In genomic region chr2:144254342-144255235, GRCh38 we compare ENCODE assay signal across 27 cellular contexts.
"Had no signal": no experiment of that assay in that cellular context is flagged by ENCODE, and none has a peak within 500 bp of the region (broad histone marks: within the 10 kb centered on the region; RNA-seq: fewer than 3 reads in every experiment).

No MANE protein-coding gene starts in this region.

- H3K4me1 ChIP-seq: esophagus muscularis mucosa, foreskin keratinocyte, gastroesophageal sphincter, prostate gland, right atrium auricular region, sigmoid colon, suprapubic skin, vagina had no signal

- FAIRE-seq: islet of Langerhans had no signal

- H3K9me3 ChIP-seq: prostate gland had no signal

- DNase-seq: cortex of kidney; effector memory CD8-positive, alpha-beta T cell; foreskin keratinocyte; heart left ventricle; left cardiac atrium; left lung; mesendoderm; midbrain; naive thymus-derived CD8-positive, alpha-beta T cell; nephron progenitor cell; nucleus accumbens; sigmoid colon; spleen; stimulated activated CD4-positive, alpha-beta T cell treated with anti-CD3 and anti-CD28 coated beads, Interleukin-4, amount 100 ng/mL, for 4 hours; stimulated activated naive CD8-positive, alpha-beta T cell treated with anti-CD3 and anti-CD28 coated beads, Interleukin-15, amount 100 ng/mL, for 72 hours; transverse colon; upper lobe of right lung had no signal

- ATAC-seq: effector memory CD8-positive, alpha-beta T cell; foreskin keratinocyte; gastroesophageal sphincter; heart left ventricle; left cardiac atrium; left lung; naive thymus-derived CD8-positive, alpha-beta T cell; stimulated activated memory B cell treated with anti-CD40 and anti-IgM and Interleukin-4, amounts not matched to agents 10 μg/mL and 1 μg/mL and 100 μg/mL, for 72 hours; stimulated activated naive CD8-positive, alpha-beta T cell treated with anti-CD3 and anti-CD28 coated beads, Interleukin-15, amount 100 ng/mL, for 72 hours; upper lobe of right lung had no signal

- H3K79me2 ChIP-seq: hepatocyte had no signal

- H3K36me3 ChIP-seq: esophagus muscularis mucosa, gastroesophageal sphincter, heart left ventricle, left lung, prostate gland, right atrium auricular region, sigmoid colon, suprapubic skin, transverse colon, upper lobe of right lung had no signal

- H2AFZ ChIP-seq: hepatocyte had no signal

- H3K4me2 ChIP-seq: hepatocyte had no signal

- H3K27ac ChIP-seq: epithelial cell of prostate, esophagus muscularis mucosa, foreskin keratinocyte, gastroesophageal sphincter, heart left ventricle, hepatocyte, left lung, prostate gland, right atrium auricular region, sigmoid colon, spleen, suprapubic skin, transverse colon, upper lobe of right lung, vagina had no signal

- H3K27me3 ChIP-seq: esophagus muscularis mucosa, foreskin keratinocyte, gastroesophageal sphincter, heart left ventricle, hepatocyte, left lung, right atrium auricular region, sigmoid colon, spleen, suprapubic skin, transverse colon, upper lobe of right lung, vagina had no signal

- H3K4me3 ChIP-seq: esophagus muscularis mucosa, gastroesophageal sphincter, heart left ventricle, hepatocyte, left lung, prostate gland, right atrium auricular region, sigmoid colon, spleen, suprapubic skin, transverse colon, upper lobe of right lung, vagina had no signal
